8 cellular contexts compared by ENCODE assay signal in genomic region chr17:49290690-49291326, GRCh38.
DNase-seq lines count a peak whose midpoint lies in the region; ATAC-seq and TF ChIP-seq lines count a peak whose summit lies in the region.

No MANE protein-coding gene starts in this region.

- H3K27ac ChIP-seq in RWPE1 (no peak overlapping the region), neural progenitor cell (peak overlapping the region; percentile 43)

- H3K9ac ChIP-seq in neural progenitor cell, result no peak overlapping the region

- ATAC-seq in GM19324 (IDR thresholded peaks at IDR 0.05; ENCODE audit: low FRiP score, unreplicated experiment), result no peak

- DNase-seq in BJ (ENCODE audit: low read depth), result no peak
- DNase-seq in RWPE1 (ENCODE audit: low spot score), result peak; percentile 31
- DNase-seq in endothelial cell (ENCODE audit: low spot score), result peak; percentile 22
- DNase-seq in neural progenitor cell (ENCODE audit: low spot score), result peak; percentile 34
- DNase-seq in DMS153 (lab: John Stamatoyannopoulos, UW), result no peak
- DNase-seq in central memory CD4-positive, alpha-beta T cell, result no peak

- H3K4me1 Mint-ChIP-seq in endothelial cell (ENCODE audit: unreplicated experiment) (peaks cover 4% of the 10 kb centered on the region), neural progenitor cell (no peaks in the 10 kb centered on the region)

- H3K4me1 ChIP-seq in neural progenitor cell, result peaks cover 4% of the 10 kb centered on the region

- no peak overlapping the region for H3K4me2 ChIP-seq in neural progenitor cell

- POLR2A ChIA-PET in BJ (lab: Charles Lee), result no interaction called here
- POLR2A ChIA-PET in RWPE1 (lab: Yijun Ruan, JAX; ENCODE audit: low non-redundant PET), result no interaction called here

- H3K4me3 Mint-ChIP-seq in endothelial cell (ENCODE audit: unreplicated experiment) (no peak overlapping the region), neural progenitor cell (no peak overlapping the region)

- no peaks in the 10 kb centered on the region for H3K79me2 ChIP-seq in neural progenitor cell (ENCODE audit: low read depth)

- H3K27me3 ChIP-seq in BJ (ENCODE audit: control insufficient read depth, insufficient read depth, low read length) (no peaks in the 10 kb centered on the region), neural progenitor cell (no peaks in the 10 kb centered on the region)

- no peaks in the 10 kb centered on the region for H3K9me3 ChIP-seq in neural progenitor cell (ENCODE audit: low read depth)

- H4K20me1 ChIP-seq in neural progenitor cell (ENCODE audit: low read depth), result no peaks in the 10 kb centered on the region

- H3F3A ChIP-seq in neural progenitor cell (ENCODE audit: low read depth), result peaks cover 17% of the 10 kb centered on the region

- no peaks in the 10 kb centered on the region for H3K9me3 Mint-ChIP-seq in endothelial cell (ENCODE audit: unreplicated experiment)
- no peaks in the 10 kb centered on the region for H3K9me3 Mint-ChIP-seq in neural progenitor cell

- no peaks in the 10 kb centered on the region for H3K27me3 Mint-ChIP-seq in endothelial cell (ENCODE audit: unreplicated experiment)
- H3K27me3 Mint-ChIP-seq in neural progenitor cell (ENCODE audit: insufficient read depth, low read depth), result no peaks in the 10 kb centered on the region

- H3K36me3 Mint-ChIP-seq in endothelial cell (ENCODE audit: low read depth, unreplicated experiment) (no peaks in the 10 kb centered on the region), neural progenitor cell (no peaks in the 10 kb centered on the region)

- H3K36me3 ChIP-seq in BJ (ENCODE audit: control insufficient read depth, insufficient read depth, low read length) (no peaks in the 10 kb centered on the region; the same call in 1 of the 2 replicates), neural progenitor cell (no peaks in the 10 kb centered on the region)

- H3K4me3 ChIP-seq in BJ (ENCODE audit: low read depth, low read length) (no peak overlapping the region), neural progenitor cell (no peak overlapping the region)

- no peak overlapping the region for H2AFZ ChIP-seq in neural progenitor cell (replicated peaks)

- TF ChIP-seq CTCF in BJ (IDR thresholded peaks at IDR 0.05; ENCODE audit: insufficient read depth, low read depth, low read length), result peak; percentile 75
- peak; percentile 65 for TF ChIP-seq CTCF in GM12872 (IDR thresholded peaks at IDR 0.05; ENCODE audit: insufficient read depth, low read depth, low read length)
- TF ChIP-seq CTCF in RWPE1 (conservative IDR thresholded peaks at IDR 0.05; ENCODE audit: low read depth), result peak; percentile 77
- TF ChIP-seq CTCF in endothelial cell (IDR thresholded peaks at IDR 0.05; ENCODE audit: unreplicated experiment), result peak; percentile 78
- TF ChIP-seq CTCF in neural progenitor cell (IDR thresholded peaks at IDR 0.05), result peak; percentile 69

- H3K27ac Mint-ChIP-seq in endothelial cell (ENCODE audit: unreplicated experiment), result no peak overlapping the region
- no peak overlapping the region for H3K27ac Mint-ChIP-seq in neural progenitor cell

- CTCF ChIA-PET in BJ (lab: Yijun Ruan, JAX), result interaction anchor here (0.7 to 5.0 kb wide), 26 partner anchors 8 to 143 kb away, joined by 3 to 23 read pairs (median 5); partner anchors contain the start of gene PHOSPHO1
- CTCF ChIA-PET in RWPE1 (lab: Yijun Ruan, JAX), result interaction anchor here (0.6 to 1.7 kb wide), 15 partner anchors 9 to 1266 kb away, joined by 3 to 10 read pairs (median 3); no protein-coding TSS in a partner anchor

Comparison
In these comparisons a context has a peak if more than half of its experiments do, and no peak if none do; other contexts are left out.
1. DNase-seq: peak in RWPE1 (single experiment), endothelial cell (single experiment) and neural progenitor cell (single experiment); none in BJ (single experiment), DMS153 (single experiment) and central memory CD4-positive, alpha-beta T cell (single experiment).
2. Peak in every context shown above with its lines, with median percentiles within 50 percentile points of each other: CTCF ChIP-seq.